1 cellular context compared by ENCODE assay signal in the genomic region with DNA sequence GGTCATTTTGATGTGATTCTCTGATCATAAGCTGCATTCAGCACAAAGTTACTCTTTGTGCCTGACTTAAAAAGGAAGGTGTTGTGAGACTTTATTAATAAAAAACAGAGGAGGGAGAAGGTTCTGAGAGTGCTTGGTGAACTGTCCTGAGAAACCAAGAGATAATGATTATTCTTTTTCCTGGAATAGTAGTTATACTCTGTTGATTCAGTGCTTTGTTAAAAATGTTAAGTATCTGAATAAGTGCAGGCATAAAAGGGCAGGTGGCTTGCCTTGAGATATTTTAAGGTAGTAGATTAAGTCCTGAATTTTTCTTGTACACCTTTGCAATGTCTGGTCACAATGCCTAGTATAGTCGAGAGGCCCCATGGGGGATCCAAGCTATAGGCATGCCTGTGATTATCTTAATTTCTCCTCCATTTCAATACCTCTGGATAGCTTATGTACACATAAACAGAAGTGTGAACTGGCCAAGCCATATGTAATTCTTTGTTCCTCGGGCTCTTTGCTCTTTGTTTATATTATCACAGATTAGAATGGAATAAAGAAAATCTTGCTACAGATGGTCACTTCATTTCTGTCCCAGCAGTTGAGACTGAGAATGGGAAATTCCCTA.
TF ChIP-seq lines count a peak whose summit lies in the region.

No MANE protein-coding gene starts in this region.

TF ChIP-seq in GM23338, 12 proteins besides CTCF, POLR2A, EP300 and RAD21:
- TF ChIP-seq, protein P1, sequence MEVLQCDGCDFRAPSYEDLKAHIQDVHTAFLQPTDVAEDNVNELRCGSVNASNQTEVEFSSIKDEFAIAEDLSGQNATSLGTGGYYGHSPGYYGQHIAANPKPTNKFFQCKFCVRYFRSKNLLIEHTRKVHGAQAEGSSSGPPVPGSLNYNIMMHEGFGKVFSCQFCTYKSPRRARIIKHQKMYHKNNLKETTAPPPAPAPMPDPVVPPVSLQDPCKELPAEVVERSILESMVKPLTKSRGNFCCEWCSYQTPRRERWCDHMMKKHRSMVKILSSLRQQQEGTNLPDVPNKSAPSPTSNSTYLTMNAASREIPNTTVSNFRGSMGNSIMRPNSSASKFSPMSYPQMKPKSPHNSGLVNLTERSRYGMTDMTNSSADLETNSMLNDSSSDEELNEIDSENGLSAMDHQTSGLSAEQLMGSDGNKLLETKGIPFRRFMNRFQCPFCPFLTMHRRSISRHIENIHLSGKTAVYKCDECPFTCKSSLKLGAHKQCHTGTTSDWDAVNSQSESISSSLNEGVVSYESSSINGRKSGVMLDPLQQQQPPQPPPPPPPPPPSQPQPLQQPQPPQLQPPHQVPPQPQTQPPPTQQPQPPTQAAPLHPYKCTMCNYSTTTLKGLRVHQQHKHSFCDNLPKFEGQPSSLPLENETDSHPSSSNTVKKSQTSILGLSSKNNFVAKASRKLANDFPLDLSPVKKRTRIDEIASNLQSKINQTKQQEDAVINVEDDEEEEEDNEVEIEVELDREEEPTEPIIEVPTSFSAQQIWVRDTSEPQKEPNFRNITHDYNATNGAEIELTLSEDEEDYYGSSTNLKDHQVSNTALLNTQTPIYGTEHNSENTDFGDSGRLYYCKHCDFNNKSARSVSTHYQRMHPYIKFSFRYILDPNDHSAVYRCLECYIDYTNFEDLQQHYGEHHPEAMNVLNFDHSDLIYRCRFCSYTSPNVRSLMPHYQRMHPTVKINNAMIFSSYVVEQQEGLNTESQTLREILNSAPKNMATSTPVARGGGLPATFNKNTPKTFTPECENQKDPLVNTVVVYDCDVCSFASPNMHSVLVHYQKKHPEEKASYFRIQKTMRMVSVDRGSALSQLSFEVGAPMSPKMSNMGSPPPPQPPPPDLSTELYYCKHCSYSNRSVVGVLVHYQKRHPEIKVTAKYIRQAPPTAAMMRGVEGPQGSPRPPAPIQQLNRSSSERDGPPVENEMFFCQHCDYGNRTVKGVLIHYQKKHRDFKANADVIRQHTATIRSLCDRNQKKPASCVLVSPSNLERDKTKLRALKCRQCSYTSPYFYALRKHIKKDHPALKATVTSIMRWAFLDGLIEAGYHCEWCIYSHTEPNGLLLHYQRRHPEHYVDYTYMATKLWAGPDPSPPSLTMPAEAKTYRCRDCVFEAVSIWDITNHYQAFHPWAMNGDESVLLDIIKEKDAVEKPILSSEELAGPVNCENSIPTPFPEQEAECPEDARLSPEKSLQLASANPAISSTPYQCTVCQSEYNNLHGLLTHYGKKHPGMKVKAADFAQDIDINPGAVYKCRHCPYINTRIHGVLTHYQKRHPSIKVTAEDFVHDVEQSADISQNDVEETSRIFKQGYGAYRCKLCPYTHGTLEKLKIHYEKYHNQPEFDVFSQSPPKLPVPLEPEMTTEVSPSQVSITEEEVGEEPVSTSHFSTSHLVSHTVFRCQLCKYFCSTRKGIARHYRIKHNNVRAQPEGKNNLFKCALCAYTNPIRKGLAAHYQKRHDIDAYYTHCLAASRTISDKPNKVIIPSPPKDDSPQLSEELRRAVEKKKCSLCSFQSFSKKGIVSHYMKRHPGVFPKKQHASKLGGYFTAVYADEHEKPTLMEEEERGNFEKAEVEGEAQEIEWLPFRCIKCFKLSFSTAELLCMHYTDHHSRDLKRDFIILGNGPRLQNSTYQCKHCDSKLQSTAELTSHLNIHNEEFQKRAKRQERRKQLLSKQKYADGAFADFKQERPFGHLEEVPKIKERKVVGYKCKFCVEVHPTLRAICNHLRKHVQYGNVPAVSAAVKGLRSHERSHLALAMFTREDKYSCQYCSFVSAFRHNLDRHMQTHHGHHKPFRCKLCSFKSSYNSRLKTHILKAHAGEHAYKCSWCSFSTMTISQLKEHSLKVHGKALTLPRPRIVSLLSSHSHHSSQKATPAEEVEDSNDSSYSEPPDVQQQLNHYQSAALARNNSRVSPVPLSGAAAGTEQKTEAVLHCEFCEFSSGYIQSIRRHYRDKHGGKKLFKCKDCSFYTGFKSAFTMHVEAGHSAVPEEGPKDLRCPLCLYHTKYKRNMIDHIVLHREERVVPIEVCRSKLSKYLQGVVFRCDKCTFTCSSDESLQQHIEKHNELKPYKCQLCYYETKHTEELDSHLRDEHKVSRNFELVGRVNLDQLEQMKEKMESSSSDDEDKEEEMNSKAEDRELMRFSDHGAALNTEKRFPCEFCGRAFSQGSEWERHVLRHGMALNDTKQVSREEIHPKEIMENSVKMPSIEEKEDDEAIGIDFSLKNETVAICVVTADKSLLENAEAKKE (CRISPR knock-in tag; IDR thresholded peaks at IDR 0.05), result no peak
- TF ChIP-seq ZNF114 (CRISPR knock-in tag; IDR thresholded peaks at IDR 0.05), result no peak
- no peak for TF ChIP-seq POLR2AphosphoS5 (IDR thresholded peaks at IDR 0.05; ENCODE audit: low read depth)
- TF ChIP-seq, protein P2, sequence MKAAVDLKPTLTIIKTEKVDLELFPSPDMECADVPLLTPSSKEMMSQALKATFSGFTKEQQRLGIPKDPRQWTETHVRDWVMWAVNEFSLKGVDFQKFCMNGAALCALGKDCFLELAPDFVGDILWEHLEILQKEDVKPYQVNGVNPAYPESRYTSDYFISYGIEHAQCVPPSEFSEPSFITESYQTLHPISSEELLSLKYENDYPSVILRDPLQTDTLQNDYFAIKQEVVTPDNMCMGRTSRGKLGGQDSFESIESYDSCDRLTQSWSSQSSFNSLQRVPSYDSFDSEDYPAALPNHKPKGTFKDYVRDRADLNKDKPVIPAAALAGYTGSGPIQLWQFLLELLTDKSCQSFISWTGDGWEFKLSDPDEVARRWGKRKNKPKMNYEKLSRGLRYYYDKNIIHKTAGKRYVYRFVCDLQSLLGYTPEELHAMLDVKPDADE (IDR thresholded peaks at IDR 0.05), result no peak
- TF ChIP-seq EZH2 (IDR thresholded peaks at IDR 0.05; ENCODE audit: low read depth, unreplicated experiment), result no peak
- TF ChIP-seq, protein P3, sequence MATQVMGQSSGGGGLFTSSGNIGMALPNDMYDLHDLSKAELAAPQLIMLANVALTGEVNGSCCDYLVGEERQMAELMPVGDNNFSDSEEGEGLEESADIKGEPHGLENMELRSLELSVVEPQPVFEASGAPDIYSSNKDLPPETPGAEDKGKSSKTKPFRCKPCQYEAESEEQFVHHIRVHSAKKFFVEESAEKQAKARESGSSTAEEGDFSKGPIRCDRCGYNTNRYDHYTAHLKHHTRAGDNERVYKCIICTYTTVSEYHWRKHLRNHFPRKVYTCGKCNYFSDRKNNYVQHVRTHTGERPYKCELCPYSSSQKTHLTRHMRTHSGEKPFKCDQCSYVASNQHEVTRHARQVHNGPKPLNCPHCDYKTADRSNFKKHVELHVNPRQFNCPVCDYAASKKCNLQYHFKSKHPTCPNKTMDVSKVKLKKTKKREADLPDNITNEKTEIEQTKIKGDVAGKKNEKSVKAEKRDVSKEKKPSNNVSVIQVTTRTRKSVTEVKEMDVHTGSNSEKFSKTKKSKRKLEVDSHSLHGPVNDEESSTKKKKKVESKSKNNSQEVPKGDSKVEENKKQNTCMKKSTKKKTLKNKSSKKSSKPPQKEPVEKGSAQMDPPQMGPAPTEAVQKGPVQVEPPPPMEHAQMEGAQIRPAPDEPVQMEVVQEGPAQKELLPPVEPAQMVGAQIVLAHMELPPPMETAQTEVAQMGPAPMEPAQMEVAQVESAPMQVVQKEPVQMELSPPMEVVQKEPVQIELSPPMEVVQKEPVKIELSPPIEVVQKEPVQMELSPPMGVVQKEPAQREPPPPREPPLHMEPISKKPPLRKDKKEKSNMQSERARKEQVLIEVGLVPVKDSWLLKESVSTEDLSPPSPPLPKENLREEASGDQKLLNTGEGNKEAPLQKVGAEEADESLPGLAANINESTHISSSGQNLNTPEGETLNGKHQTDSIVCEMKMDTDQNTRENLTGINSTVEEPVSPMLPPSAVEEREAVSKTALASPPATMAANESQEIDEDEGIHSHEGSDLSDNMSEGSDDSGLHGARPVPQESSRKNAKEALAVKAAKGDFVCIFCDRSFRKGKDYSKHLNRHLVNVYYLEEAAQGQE (IDR thresholded peaks at IDR 0.05; ENCODE audit: unreplicated experiment), result no peak
- no peak for TF ChIP-seq EZH2phosphoT487 (IDR thresholded peaks at IDR 0.05; ENCODE audit: unreplicated experiment)
- TF ChIP-seq JUNB (IDR thresholded peaks at IDR 0.05; ENCODE audit: unreplicated experiment), result no peak
- TF ChIP-seq CREB1 (CRISPR knock-in tag; IDR thresholded peaks at IDR 0.05; ENCODE audit: low read depth), result no peak
- no peak for TF ChIP-seq STAT1 (IDR thresholded peaks at IDR 0.05; ENCODE audit: unreplicated experiment)
- TF ChIP-seq ZNF331 (CRISPR knock-in tag; IDR thresholded peaks at IDR 0.05; ENCODE audit: low read depth), result no peak
- TF ChIP-seq NANOG (IDR thresholded peaks at IDR 0.05; ENCODE audit: borderline replicate concordance), result no peak
TF ChIP-seq in GM23338: peak in this region for 0.
